In genomic region chr2:215907147-215907546, GRCh38 we compare ENCODE assay signal across 21 cellular contexts.
DNase-seq lines count a peak whose midpoint lies in the region; ATAC-seq and TF ChIP-seq lines count a peak whose summit lies in the region.
"Had no signal": no experiment of that assay in that cellular context is flagged by ENCODE, and none has a peak within 500 bp of the region (broad histone marks: within the 10 kb centered on the region; RNA-seq: fewer than 3 reads in every experiment).

No MANE protein-coding gene starts in this region.

- WGBS in mesendoderm (ENCODE audit: extremely low coverage, insufficient coverage, low lambda C conversion rate), result no CpG with 5 or more reads among the region's 9 CpGs

- intact Hi-C loops in PC-9 (cut with micrococcal nuclease; ENCODE audit: unreplicated experiment), result loop anchor here (10.0 kb wide), 1 partner anchor 292 kb away; no protein-coding TSS in a partner anchor

- H3K79me2 ChIP-seq in OCI-LY3 (ENCODE audit: low read length) (no peaks in the 10 kb centered on the region), mesendoderm (ENCODE audit: control insufficient read depth, insufficient read depth, low read length) (no peaks in the 10 kb centered on the region), PC-9 (ENCODE audit: low read depth) (no peaks in the 10 kb centered on the region)

- peak overlapping the region; percentile 86 for H3K27ac ChIP-seq in OCI-LY3 (ENCODE audit: low read length)
- no peak overlapping the region for H3K27ac ChIP-seq in mesendoderm (ENCODE audit: low read depth, low read length)
- no peak overlapping the region for H3K27ac ChIP-seq in PC-9
- H3K27ac ChIP-seq: 22Rv1, GM23248 had no signal

- no peak overlapping the region for H4K8ac ChIP-seq in mesendoderm (ENCODE audit: low read depth, low read length)

- no peak overlapping the region for H3K18ac ChIP-seq in mesendoderm (ENCODE audit: low read length)

- no peak overlapping the region for H3K4ac ChIP-seq in mesendoderm (ENCODE audit: low read depth, low read length)

- CTCF ChIA-PET in PC-9 (lab: Charles Lee), result no interaction called here

- H3K36me3 ChIP-seq in OCI-LY3 (replicated peaks; ENCODE audit: low read depth, low read length), result peaks cover 9% of the 10 kb centered on the region
- H3K36me3 ChIP-seq in mesendoderm (ENCODE audit: control insufficient read depth, insufficient read depth, low read length), result no peaks in the 10 kb centered on the region
- H3K36me3 ChIP-seq in PC-9 (ENCODE audit: low read depth), result no peaks in the 10 kb centered on the region
- H3K36me3 ChIP-seq: BE2C; BLaER1 treated with 17β-estradiol and CSF1 and Interleukin-3, amounts not matched to agents 10 nM and 100 nM had no signal

- H2BK120ac ChIP-seq in mesendoderm (ENCODE audit: low read depth, low read length), result no peak overlapping the region

- H2AFZ ChIP-seq in OCI-LY3 (ENCODE audit: low read depth, low read length) (no peak overlapping the region), PC-9 (no peak overlapping the region)

- H4K20me1 ChIP-seq in OCI-LY3 (ENCODE audit: insufficient read depth, low read length) (no peaks in the 10 kb centered on the region), PC-9 (ENCODE audit: insufficient read depth) (no peaks in the 10 kb centered on the region)
- H4K20me1 ChIP-seq: BLaER1 treated with 17β-estradiol and CSF1 and Interleukin-3, amounts not matched to agents 10 nM and 100 nM had no signal

- peaks cover 71% of the 10 kb centered on the region for H3K4me1 ChIP-seq in OCI-LY3 (ENCODE audit: low read length)
- peaks cover 14% of the 10 kb centered on the region for H3K4me1 ChIP-seq in mesendoderm (ENCODE audit: control insufficient read depth, low read depth, low read length)
- H3K4me1 ChIP-seq in PC-9 (replicated peaks; ENCODE audit: insufficient read depth), result peaks cover 20% of the 10 kb centered on the region

- peak overlapping the region; percentile 60 for H2BK5ac ChIP-seq in mesendoderm (ENCODE audit: low read length)

- peaks cover 9% of the 10 kb centered on the region; the same call in 1 of the 2 replicates for H3F3A ChIP-seq in PC-9 (ENCODE audit: insufficient read depth, low read depth)

- H3K4me3 ChIP-seq in OCI-LY3 (ENCODE audit: low read length), result peak overlapping the region; percentile 27
- no peak overlapping the region for H3K4me3 ChIP-seq in mesendoderm (ENCODE audit: low read length)
- no peak overlapping the region for H3K4me3 ChIP-seq in PC-9
- H3K4me3 ChIP-seq: BLaER1 treated with 17β-estradiol and CSF1 and Interleukin-3, amounts not matched to agents 10 nM and 100 nM; GM12878; GM23248 had no signal

- DNase-seq in NCI-H82 (lab: John Stamatoyannopoulos, UW), result peak; percentile 29
- DNase-seq in NCI-H82 treated with DMSO at 0.1 percent for 48 hours (lab: John Stamatoyannopoulos, UW; ENCODE audit: unreplicated experiment), result no peak
- DNase-seq in NCI-H1048 (lab: John Stamatoyannopoulos, UW), result peak; percentile 35
- no peak for DNase-seq in mesendoderm
- DNase-seq in PC-9, result no peak
- DNase-seq: BE2C; CD4-positive, alpha-beta T cell; CD8-positive, alpha-beta memory T cell; DMS 273 treated with DMSO at 0.1 percent for 48 hours; DMS79; EL; GDM1; GM23248; H9 had no signal

- no peak for TF ChIP-seq CTCF in OCI-LY3 (IDR thresholded peaks at IDR 0.05; ENCODE audit: low read depth, low read length)
- TF ChIP-seq CTCF in PC-9 (conservative IDR thresholded peaks at IDR 0.05), result no peak

- peak overlapping the region; percentile 61 for H3K4me2 ChIP-seq in OCI-LY3 (ENCODE audit: low read length)
- H3K4me2 ChIP-seq in mesendoderm (ENCODE audit: low read length), result no peak overlapping the region
- H3K4me2 ChIP-seq in PC-9, result no peak overlapping the region

- no peak overlapping the region for H2AK5ac ChIP-seq in mesendoderm (ENCODE audit: low read length)

- H3K9ac ChIP-seq in OCI-LY3 (ENCODE audit: low read length), result peak overlapping the region; percentile 52
- no peak overlapping the region for H3K9ac ChIP-seq in mesendoderm (ENCODE audit: low read length)
- H3K9ac ChIP-seq: BLaER1 treated with 17β-estradiol and CSF1 and Interleukin-3, amounts not matched to agents 10 nM and 100 nM; GM23248 had no signal

- H2BK15ac ChIP-seq in mesendoderm (replicated peaks; ENCODE audit: low read depth), result no peak overlapping the region

- POLR2A ChIA-PET in PC-9 (lab: Charles Lee; ENCODE audit: unreplicated experiment), result no interaction called here

- ATAC-seq in GM18498 (IDR thresholded peaks at IDR 0.05; ENCODE audit: unreplicated experiment), result no peak
- ATAC-seq in GM21367 (IDR thresholded peaks at IDR 0.05; ENCODE audit: unreplicated experiment), result no peak
- ATAC-seq: GM12878, HCT116 had no signal

- H3K56ac ChIP-seq in mesendoderm (ENCODE audit: low read length), result peak overlapping the region; percentile 10

- H3K27me3 ChIP-seq in OCI-LY3 (ENCODE audit: low read depth, low read length), result no peaks in the 10 kb centered on the region
- no peaks in the 10 kb centered on the region for H3K27me3 ChIP-seq in mesendoderm (ENCODE audit: insufficient read depth, low read length, poor library complexity)
- H3K27me3 ChIP-seq in PC-9 (ENCODE audit: insufficient read depth, low read depth), result no peaks in the 10 kb centered on the region
- H3K27me3 ChIP-seq: BE2C; BLaER1 treated with 17β-estradiol and CSF1 and Interleukin-3, amounts not matched to agents 10 nM and 100 nM had no signal

- BruUV-seq in PC-9 (replicated peaks; lab: Mats Ljungman, UMichigan), result no TSS peak

- H3K9me3 ChIP-seq in OCI-LY3 (ENCODE audit: insufficient read depth, low read length) (no peaks in the 10 kb centered on the region), PC-9 (ENCODE audit: insufficient read depth, low read depth) (no peaks in the 10 kb centered on the region)
- H3K9me3 ChIP-seq: BE2C had no signal

- no peak overlapping the region for H3K23ac ChIP-seq in mesendoderm (ENCODE audit: low read length)

- H3K9me2 ChIP-seq in PC-9 (ENCODE audit: insufficient read depth), result no peaks in the 10 kb centered on the region

- no peaks in the 10 kb centered on the region for H3K79me1 ChIP-seq in mesendoderm (ENCODE audit: low read length)

- H4K5ac ChIP-seq in mesendoderm (ENCODE audit: low read length), result no peak overlapping the region

Comparison
In these comparisons a context has a peak if more than half of its experiments do, and no peak if none do; other contexts are left out.
1. DNase-seq: peak in NCI-H82 (single experiment) and NCI-H1048 (single experiment); none in NCI-H82 treated with DMSO at 0.1 percent for 48 hours (single experiment), mesendoderm (single experiment) and PC-9 (0 of 2).